Comparison of ENCODE assay signal across 8 cellular contexts in genomic region chr16:59558679-59559078, GRCh38.
"Had no signal": no experiment of that assay in that cellular context is flagged by ENCODE, and none has a peak within 500 bp of the region (broad histone marks: within the 10 kb centered on the region; RNA-seq: fewer than 3 reads in every experiment).

No MANE protein-coding gene starts in this region.

- FAIRE-seq: H54, HTR-8/SVneo had no signal

- DNase-seq: GOT3, H9, HCEC 1CT, Karpas-422, KBM-7 had no signal

- H3K4me2 ChIP-seq: KMS-11 had no signal

- H3K4me3 Mint-ChIP-seq: H9 had no signal

- H3K9me3 Mint-ChIP-seq: H9 had no signal

- H3K27ac ChIP-seq: KMS-11 had no signal

- H3K9ac ChIP-seq: KMS-11 had no signal

- H3K4me1 Mint-ChIP-seq: H9 had no signal

- H3K27ac Mint-ChIP-seq: H9 had no signal
